Comparison of ENCODE assay signal across 18 cellular contexts in the genomic region with DNA sequence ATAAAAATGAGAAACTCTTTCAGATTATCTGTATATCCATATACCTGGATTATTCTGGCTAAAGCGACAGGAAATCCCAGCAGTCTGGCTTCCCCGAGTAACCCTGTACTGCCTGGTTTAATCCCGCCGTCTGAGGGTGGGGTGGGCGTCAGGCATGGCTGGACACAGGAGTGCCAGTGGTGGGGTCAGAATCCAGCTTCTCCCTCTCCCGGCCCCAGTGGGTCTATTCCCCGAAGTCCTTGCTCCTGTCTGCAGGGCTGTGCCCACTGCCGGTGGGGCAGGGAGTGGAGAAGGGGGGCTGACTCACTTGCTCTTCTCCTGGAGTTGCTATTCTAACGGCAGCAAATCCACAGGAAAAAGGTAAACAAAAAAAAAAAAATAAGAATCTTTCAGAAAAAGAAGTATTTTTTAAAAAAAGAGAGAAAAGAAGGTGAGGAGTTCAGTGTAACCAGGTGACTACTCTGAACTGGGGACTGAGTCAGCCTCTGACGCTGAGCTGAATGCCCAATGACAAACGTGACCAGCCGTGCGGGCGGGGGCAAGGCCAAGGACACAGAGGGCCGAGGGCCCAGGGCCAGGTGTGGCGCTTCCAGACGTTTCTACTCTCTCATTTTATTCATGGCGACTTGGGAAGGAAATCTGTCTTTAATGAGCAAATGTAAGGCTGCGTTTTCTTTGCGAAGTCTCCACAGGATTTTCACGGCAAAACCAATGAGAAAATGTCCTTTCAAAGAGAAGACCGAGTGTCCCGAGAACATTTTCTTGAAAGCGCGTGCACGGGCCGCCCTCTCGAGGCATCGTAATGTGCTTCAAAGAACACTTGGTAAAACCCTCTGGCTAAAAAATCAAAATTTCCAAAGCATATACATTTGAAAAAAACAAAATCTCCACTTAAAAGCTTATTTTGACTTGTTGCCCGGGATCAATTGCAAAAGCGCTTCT. TPM values are rescaled to one million over a fixed set of nuclear protein-coding genes. Genes with fewer than 3 reads are reported as not detected.
DNase-seq lines count a peak whose midpoint lies in the region; ATAC-seq and TF ChIP-seq lines count a peak whose summit lies in the region.
"Had no signal": no experiment of that assay in that cellular context is flagged by ENCODE, and none has a peak within 500 bp of the region (broad histone marks: within the 10 kb centered on the region; RNA-seq: fewer than 3 reads in every experiment).

No MANE protein-coding gene starts in this region.

- H3K4me3 ChIP-seq in adrenal gland (no peak overlapping the region), endodermal cell (ENCODE audit: low read length) (no peak overlapping the region), lower lobe of right lung (no peak overlapping the region), subcutaneous abdominal adipose tissue (ENCODE audit: low read depth in 1 of 5, low read length in 5 of 5) (no peak overlapping the region), A673 (ENCODE audit: low read depth, low read length, poor library complexity, severe bottlenecking) (no peak overlapping the region)
- H3K4me3 ChIP-seq: MG63, PC-9 had no signal

- 58 to 62% (median 60%) methylated on average over 29 to 31 of the region's 31 CpGs for WGBS in adrenal gland, 4 donors
- 92 to 95% methylated on average over 26 to 31 of the region's 31 CpGs for WGBS in endodermal cell (ENCODE audit: insufficient coverage in 1 of 2, insufficient read length in 1 of 2), 2 experiments

- BruUV-seq in A673 (replicated peaks; lab: Mats Ljungman, UMichigan): no TSS peak

- H3K9ac ChIP-seq in endodermal cell (ENCODE audit: extremely low read depth, low read length, poor library complexity, severe bottlenecking): no peak overlapping the region
- peak overlapping the region in 1 of 5 donors; percentile 35 for H3K9ac ChIP-seq in subcutaneous abdominal adipose tissue (ENCODE audit: low read length in 5 of 5)

- no peak overlapping the region for H3K27ac Mint-ChIP-seq in endodermal cell
- H3K27ac Mint-ChIP-seq: CD8-positive, alpha-beta memory T cell had no signal

- H3K36me3 Mint-ChIP-seq in endodermal cell (ENCODE audit: low read depth): peaks cover 1% of the 10 kb centered on the region

- no peak for TF ChIP-seq POLR2A in adrenal gland (IDR thresholded peaks at IDR 0.05)

- ATAC-seq in lower lobe of right lung (no peak), HG03280 (IDR thresholded peaks at IDR 0.05; ENCODE audit: unreplicated experiment) (no peak)

- TF ChIP-seq CTCF in adrenal gland (IDR thresholded peaks at IDR 0.05): no peak
- TF ChIP-seq CTCF in endodermal cell (conservative IDR thresholded peaks at IDR 0.05): no peak
- TF ChIP-seq CTCF in lower lobe of right lung (IDR thresholded peaks at IDR 0.05): no peak
- TF ChIP-seq CTCF in A673 (conservative IDR thresholded peaks at IDR 0.05; ENCODE audit: low read depth, low read length): no peak

- no peaks in the 10 kb centered on the region for H3K9me3 Mint-ChIP-seq in endodermal cell

- H3K27ac ChIP-seq in adrenal gland (peak overlapping the region in 4 of 5 donors; percentile 46 to 85 (median 66)), endodermal cell (ENCODE audit: low read depth, low read length) (no peak overlapping the region), lower lobe of right lung (no peak overlapping the region), subcutaneous abdominal adipose tissue (ENCODE audit: low read depth, low read length) (peak overlapping the region; percentile 54), A673 (ENCODE audit: low read depth, low read length, poor library complexity, severe bottlenecking) (no peak overlapping the region)
- H3K27ac ChIP-seq: PC-9 had no signal

- H3K9me3 ChIP-seq in adrenal gland (replicated peaks in 1 of 3): no peaks in the 10 kb centered on the region
- no peaks in the 10 kb centered on the region for H3K9me3 ChIP-seq in endodermal cell (ENCODE audit: control insufficient read depth, low read length)
- H3K9me3 ChIP-seq in lower lobe of right lung: no peaks in the 10 kb centered on the region
- no peaks in the 10 kb centered on the region for H3K9me3 ChIP-seq in subcutaneous abdominal adipose tissue (ENCODE audit: control insufficient read depth in 5 of 5, low read length in 5 of 5)
- no peaks in the 10 kb centered on the region for H3K9me3 ChIP-seq in A673 (ENCODE audit: low read depth, low read length, poor library complexity, severe bottlenecking)
- H3K9me3 ChIP-seq: MG63 had no signal

- H3K4me1 Mint-ChIP-seq in endodermal cell: no peaks in the 10 kb centered on the region
- H3K4me1 Mint-ChIP-seq: CD8-positive, alpha-beta memory T cell had no signal

- intact Hi-C loops in adrenal gland (cut with DNase I): no loop called here
- intact Hi-C loops in lower lobe of right lung (cut with DNase I): no loop called here
- intact Hi-C loops in A673 (cut with micrococcal nuclease; ENCODE audit: unreplicated experiment): no loop called here

- DNase-seq in adrenal gland (peak; percentile 77 to 90 (median 84)), endodermal cell (peak; percentile 36), lower lobe of right lung (peak; percentile 24), T1000 (lab: John Stamatoyannopoulos, UW) (no peak), A673 (ENCODE audit: low spot score) (no peak)
- no peak for DNase-seq in stimulated activated CD4-positive, alpha-beta T cell treated with anti-CD3 and anti-CD28 coated beads, Interleukin-2, amount 100 ng/mL, for 48 hours
- DNase-seq: DND-41, GF-D8, MG63, NCI-H1105, NCI-H187, NCI-H446, NCI-H748 treated with DMSO at 0.1 percent for 48 hours, PC-9 had no signal

- CTCF ChIA-PET in A673 (lab: Charles Lee): no interaction called here

- no peak overlapping the region for H3K4me3 Mint-ChIP-seq in endodermal cell
- H3K4me3 Mint-ChIP-seq: CD8-positive, alpha-beta memory T cell had no signal

- no peaks in the 10 kb centered on the region for H3K36me3 ChIP-seq in adrenal gland (replicated peaks in 1 of 2)
- no peaks in the 10 kb centered on the region for H3K36me3 ChIP-seq in endodermal cell (ENCODE audit: control insufficient read depth, insufficient read depth, low read length)
- H3K36me3 ChIP-seq in lower lobe of right lung: peaks cover 24% of the 10 kb centered on the region
- peaks cover 0 to 32% (median 26%) of the 10 kb centered on the region in 5 donors for H3K36me3 ChIP-seq in subcutaneous abdominal adipose tissue (ENCODE audit: control insufficient read depth in 5 of 5, insufficient read depth in 5 of 5, low read length in 5 of 5)
- H3K36me3 ChIP-seq in A673 (ENCODE audit: insufficient read depth, low read length, poor library complexity, severe bottlenecking): no peaks in the 10 kb centered on the region

- POLR2A ChIA-PET in A673 (lab: Charles Lee; ENCODE audit: low non-redundant PET): no interaction called here

- H3K4me1 ChIP-seq in adrenal gland (replicated peaks in 1 of 2) (peaks cover 0 to 23% of the 10 kb centered on the region in 2 donors), endodermal cell (ENCODE audit: control insufficient read depth, insufficient read depth, low read length) (no peaks in the 10 kb centered on the region), lower lobe of right lung (no peaks in the 10 kb centered on the region), subcutaneous abdominal adipose tissue (ENCODE audit: control insufficient read depth in 5 of 5, insufficient read depth in 5 of 5, low read length in 5 of 5) (peaks cover 3 to 19% (median 10%) of the 10 kb centered on the region in 5 donors), A673 (ENCODE audit: insufficient read depth, low read length, poor library complexity, severe bottlenecking) (no peaks in the 10 kb centered on the region)

- H3K27me3 Mint-ChIP-seq in endodermal cell (ENCODE audit: insufficient read depth): peaks cover under 1% of the 10 kb centered on the region
- H3K27me3 Mint-ChIP-seq: CD8-positive, alpha-beta memory T cell had no signal

- H3K27me3 ChIP-seq in adrenal gland: no peaks in the 10 kb centered on the region
- no peaks in the 10 kb centered on the region for H3K27me3 ChIP-seq in endodermal cell (ENCODE audit: control insufficient read depth, insufficient read depth, low read length, poor library complexity, severe bottlenecking)
- H3K27me3 ChIP-seq in lower lobe of right lung (ENCODE audit: low read depth): no peaks in the 10 kb centered on the region
- no peaks in the 10 kb centered on the region for H3K27me3 ChIP-seq in subcutaneous abdominal adipose tissue (ENCODE audit: control insufficient read depth in 5 of 5, insufficient read depth in 4 of 5, low read length in 5 of 5)
- peaks cover 13% of the 10 kb centered on the region for H3K27me3 ChIP-seq in A673 (replicated peaks; ENCODE audit: insufficient read depth, low read depth, low read length, poor library complexity)
- H3K27me3 ChIP-seq: MG63 had no signal

RNA-seq across cellular contexts. Expression of a gene that starts 20.2 kb away (rescaled TPM):
- total RNA-seq in adrenal gland: under 1 TPM in 6 of 8 donors, not detected in 2; 0.07 to 0.57 (median 0.26) TPM
- polyA plus RNA-seq in adrenal gland: under 1 TPM; 0.07 to 0.64 (median 0.51) TPM
- not detected for total RNA-seq in endodermal cell
- polyA plus RNA-seq in endodermal cell (2013, experiment 1 of 2): 0.11 TPM
- polyA plus RNA-seq in endodermal cell (2013, experiment 2 of 2): 0.08 TPM
- 31.2 TPM for total RNA-seq in lower lobe of right lung
- not detected in 2 replicates for total RNA-seq in A673 (2021)
- total RNA-seq: CD8-positive, alpha-beta memory T cell; H1; PC-9 had no signal
- polyA plus RNA-seq: CD8-positive, alpha-beta memory T cell had no signal

RNA-seq across cellular contexts. Expression of a gene that starts 24.5 kb away (rescaled TPM):
- 10 to 100 TPM in 7 of 8 donors, 1 to 10 TPM in 1; 7.6 to 22.2 (median 18.5) TPM for total RNA-seq in adrenal gland
- polyA plus RNA-seq in adrenal gland: 10 to 100 TPM; 12.5 to 20.8 (median 18.2) TPM
- total RNA-seq in endodermal cell: 10 to 100 TPM; 15.0 to 25.8 TPM
- 24.2 TPM for polyA plus RNA-seq in endodermal cell (2013, experiment 1 of 2)
- 22.7 TPM for polyA plus RNA-seq in endodermal cell (2013, experiment 2 of 2)
- total RNA-seq in lower lobe of right lung: 21.2 TPM
- total RNA-seq in A673 (2021): 26.5 and 27.5 TPM in 2 replicates

RNA-seq across cellular contexts. Expression of a gene that starts 36.1 kb away (rescaled TPM):
- total RNA-seq in adrenal gland (1 to 10 TPM; 1.1 to 4.8 (median 3.0) TPM), endodermal cell (under 1 TPM in 1 of 2 donors, not detected in 1; 0.20 TPM), lower lobe of right lung (1.6 TPM), A673 (2021) (0.13 and 0.34 TPM in 2 replicates)
- polyA plus RNA-seq in adrenal gland: 1 to 10 TPM; 1.1 to 1.9 (median 1.2) TPM
- 1.00 TPM for polyA plus RNA-seq in endodermal cell (2013, experiment 1 of 2)
- polyA plus RNA-seq in endodermal cell (2013, experiment 2 of 2): 1.2 TPM
- total RNA-seq: CD8-positive, alpha-beta memory T cell; PC-9 had no signal
- polyA plus RNA-seq: CD8-positive, alpha-beta memory T cell; H1 had no signal

RNA-seq across cellular contexts. Expression of a gene that starts 47.8 kb away (rescaled TPM):
- total RNA-seq in adrenal gland: 1 to 10 TPM in 3 of 8 donors, under 1 TPM in 5; 0.18 to 2.1 (median 0.77) TPM
- polyA plus RNA-seq in adrenal gland: under 1 TPM; 0.31 to 0.88 (median 0.61) TPM
- total RNA-seq in endodermal cell: under 1 TPM in 1 of 2 donors, not detected in 1; 0.37 TPM
- polyA plus RNA-seq in endodermal cell (2013, experiment 1 of 2): 0.39 TPM
- polyA plus RNA-seq in endodermal cell (2013, experiment 2 of 2): 0.58 TPM
- total RNA-seq in lower lobe of right lung: 0.83 TPM
- 0.13 and 0.20 TPM in 2 replicates for total RNA-seq in A673 (2021)
- total RNA-seq: CD8-positive, alpha-beta memory T cell; H1; PC-9 had no signal
- polyA plus RNA-seq: CD8-positive, alpha-beta memory T cell had no signal

Comparison
In these comparisons a context has a peak if more than half of its experiments do, and no peak if none do; other contexts are left out.
1. DNase-seq: peak in adrenal gland (7 of 7), endodermal cell (single experiment) and lower lobe of right lung (single experiment); none in T1000 (single experiment), A673 (single experiment) and stimulated activated CD4-positive, alpha-beta T cell treated with anti-CD3 and anti-CD28 coated beads, Interleukin-2, amount 100 ng/mL, for 48 hours (0 of 2).
2. H3K27ac ChIP-seq: peak in adrenal gland (4 of 5) and subcutaneous abdominal adipose tissue (single experiment); none in endodermal cell (single experiment), lower lobe of right lung (single experiment) and A673 (single experiment).
3. RNA of a gene that starts 20.2 kb away (total RNA-seq): 31.2 TPM in lower lobe of right lung (single experiment); 0.07 to 0.57 TPM in adrenal gland, not detected in endodermal cell and not detected in A673; every median in the first group is over 10 times any median in the second.